Comparison of ENCODE assay signal across 8 cellular contexts in genomic region chr10:50739618-50740350, GRCh38. TPM values are rescaled to one million over a fixed set of nuclear protein-coding genes. Genes with fewer than 3 reads are reported as not detected.
DNase-seq lines count a peak whose midpoint lies in the region; ATAC-seq and TF ChIP-seq lines count a peak whose summit lies in the region.

Gene ASAH2B (plus strand): TSS chr10:50739936. CDS start chr10:50745131, 5,195 bp downstream.

- H3K9me3 ChIP-seq in right lobe of liver, result no peaks in the 10 kb centered on the region

- no peaks in the 10 kb centered on the region for H3K36me3 ChIP-seq in right lobe of liver

- WGBS in right lobe of liver (ENCODE audit: insufficient coverage, low coverage, low lambda C conversion rate, missing lambda C conversion rate), result 0% methylated on average over 36 of the region's 63 CpGs

- H3K4me3 ChIP-seq in right lobe of liver, result peak within 1 kb of the TSS; percentile 56 to 77 (median 69)

- intact Hi-C loops in right lobe of liver (cut with DNase I), result no loop called here

- no peaks in the 10 kb centered on the region for H3K27me3 ChIP-seq in right lobe of liver

- peak; percentile 87 for ATAC-seq in HG03045 (IDR thresholded peaks at IDR 0.05; ENCODE audit: unreplicated experiment)
- peak; percentile 89 to 94 (median 92) for ATAC-seq in right lobe of liver

- DNase-seq in 8988T, result peak; percentile 41
- DNase-seq in NCI-H345 (lab: John Stamatoyannopoulos, UW), result peak; percentile 72
- peak; percentile 68 to 81 for DNase-seq in activated CD4-positive, alpha-beta T cell treated with anti-CD3 and anti-CD28 coated beads, Interleukin-2, amount 50 U/mL, for 24 hours (ENCODE audit: low read depth in 1 of 2, low spot score in 1 of 2)
- peak; percentile 28 to 83 for DNase-seq in dermis microvascular lymphatic vessel endothelial cell (ENCODE audit: low read depth in 2 of 2)
- peak; percentile 90 to 95 (median 92) for DNase-seq in right lobe of liver
- peak; percentile 67 to 71 for DNase-seq in stimulated activated CD4-positive, alpha-beta T cell treated with anti-CD3 and anti-CD28 coated beads, Interleukin-2, amount 100 ng/mL, for 48 hours

- TF ChIP-seq POLR2A in GM18526 (IDR thresholded peaks at IDR 0.05; ENCODE audit: extremely low read depth, insufficient read length) (peak; percentile 59), right lobe of liver (IDR thresholded peaks at IDR 0.05) (peak; percentile 51)

- H3K4me1 ChIP-seq in right lobe of liver, result peaks cover 0 to 4% (median 0%) of the 10 kb centered on the region in 4 donors

- no peak for TF ChIP-seq CTCF in right lobe of liver (IDR thresholded peaks at IDR 0.05)

- peak within 1 kb of the TSS; percentile 48 to 68 (median 59) for H3K27ac ChIP-seq in right lobe of liver

RNA-seq across cellular contexts. Expression of gene ASAH2B, which starts in this region (rescaled TPM):
- total RNA-seq in dermis microvascular lymphatic vessel endothelial cell, result 1.0 and 2.8 TPM in 2 replicates
- 1 to 10 TPM; 2.5 to 5.5 (median 4.0) TPM for total RNA-seq in right lobe of liver

Comparison
In these comparisons a context has a peak if more than half of its experiments do, and no peak if none do; other contexts are left out.
1. Peak in every context shown above with its lines: DNase-seq, ATAC-seq, H3K4me3 ChIP-seq and H3K27ac ChIP-seq.
2. DNase-seq: peak in every context shown above with its lines; median percentile 92 in right lobe of liver; 74 in activated CD4-positive, alpha-beta T cell treated with anti-CD3 and anti-CD28 coated beads, Interleukin-2, amount 50 U/mL, for 24 hours; 72 in NCI-H345; 69 in stimulated activated CD4-positive, alpha-beta T cell treated with anti-CD3 and anti-CD28 coated beads, Interleukin-2, amount 100 ng/mL, for 48 hours; 56 in dermis microvascular lymphatic vessel endothelial cell; 41 in 8988T.